ENCODE assay signal across 12 cellular contexts in genomic region chr16:48912360-48912759, GRCh38.
"Had no signal": no experiment of that assay in that cellular context is flagged by ENCODE, and none has a peak within 500 bp of the region (broad histone marks: within the 10 kb centered on the region; RNA-seq: fewer than 3 reads in every experiment).

No MANE protein-coding gene starts in this region.

- H3K4me3 ChIP-seq: ascending aorta, heart right ventricle, skin epidermis, transverse colon had no signal

- H3K27ac Mint-ChIP-seq: activated naive CD8-positive, alpha-beta T cell treated with anti-CD3 and anti-CD28 coated beads, Interleukin-2, amount 50 U/mL, for 24 hours; mesothelial cell of epicardium; naive B cell had no signal

- H3K36me3 ChIP-seq: ascending aorta, heart right ventricle, transverse colon had no signal

- H3K9me3 ChIP-seq: ascending aorta, heart right ventricle, transverse colon had no signal

- H3K27me3 ChIP-seq: ascending aorta, transverse colon had no signal

- H3K27ac ChIP-seq: ascending aorta, heart right ventricle, skin epidermis, transverse colon, VCaP had no signal

- ATAC-seq: activated naive CD8-positive, alpha-beta T cell treated with anti-CD3 and anti-CD28 coated beads, Interleukin-2, amount 50 U/mL, for 24 hours; heart right ventricle had no signal

- H3K4me3 Mint-ChIP-seq: activated naive CD8-positive, alpha-beta T cell treated with anti-CD3 and anti-CD28 coated beads, Interleukin-2, amount 50 U/mL, for 24 hours; mesothelial cell of epicardium; naive B cell had no signal

- H3K36me3 Mint-ChIP-seq: mesothelial cell of epicardium, naive B cell had no signal

- H3K4me1 ChIP-seq: ascending aorta, transverse colon had no signal

- DNase-seq: activated CD4-positive, alpha-beta T cell treated with anti-CD3 and anti-CD28 coated beads for 48 hours; activated naive CD4-positive, alpha-beta T cell treated with Interleukin-2 at 50 U/mL for 16 hours; activated naive CD8-positive, alpha-beta T cell treated with anti-CD3 and anti-CD28 coated beads, Interleukin-2, amount 50 U/mL, for 24 hours; heart right ventricle; naive B cell; posterior cingulate gyrus; transverse colon had no signal

- H3K9me3 Mint-ChIP-seq: mesothelial cell of epicardium had no signal

- H3K4me1 Mint-ChIP-seq: activated naive CD8-positive, alpha-beta T cell treated with anti-CD3 and anti-CD28 coated beads, Interleukin-2, amount 50 U/mL, for 24 hours; mesothelial cell of epicardium; naive B cell had no signal

- FAIRE-seq: frontal cortex had no signal
